Comparison of ENCODE assay signal across 19 cellular contexts in the genomic region with DNA sequence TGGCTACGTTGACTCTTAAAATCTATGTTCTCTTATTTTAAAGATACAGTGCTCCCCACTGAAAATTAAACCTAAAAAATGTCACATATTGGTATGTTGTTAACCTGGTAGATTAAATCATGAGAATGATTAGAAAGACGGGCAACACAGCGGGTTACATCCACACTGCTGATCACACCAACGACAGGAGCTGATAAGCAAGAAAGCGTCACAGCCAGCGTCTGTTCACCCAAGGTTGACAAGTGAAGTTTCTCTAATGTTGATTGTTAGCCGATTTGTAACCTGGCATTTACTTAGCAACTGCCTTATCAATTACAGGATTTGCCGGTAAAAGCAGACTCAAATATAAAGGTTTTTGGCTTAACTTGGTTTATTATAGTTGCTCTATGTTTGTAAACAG.
DNase-seq lines count a peak whose midpoint lies in the region; ATAC-seq and TF ChIP-seq lines count a peak whose summit lies in the region.
"Had no signal": no experiment of that assay in that cellular context is flagged by ENCODE, and none has a peak within 500 bp of the region (broad histone marks: within the 10 kb centered on the region; RNA-seq: fewer than 3 reads in every experiment).

No MANE protein-coding gene starts in this region.

- DNase-seq in WTC11 (ENCODE audit: low spot score), result no peak
- DNase-seq in body of pancreas, result peak in 3 of 4 donors; percentile 26 to 34 (median 26)
- DNase-seq in mesendoderm, result peak; percentile 86
- DNase-seq in GDM1 (lab: John Stamatoyannopoulos, UW), result no peak
- DNase-seq in dorsolateral prefrontal cortex, result no peak
- no peak for DNase-seq in NCI-H345 treated with DMSO at 0.1 percent for 48 hours (lab: John Stamatoyannopoulos, UW; ENCODE audit: unreplicated experiment)
- DNase-seq: 8988T; AML-193; Caco-2; Calu3; CD4-positive, alpha-beta T cell; CD8-positive, alpha-beta T cell; DMS79 treated with DMSO at 0.1 percent for 48 hours had no signal

- H4K8ac ChIP-seq in mesendoderm (ENCODE audit: low read depth, low read length), result no peak overlapping the region

- H3K36me3 ChIP-seq in body of pancreas (replicated peaks in 1 of 2; ENCODE audit: insufficient read depth in 1 of 2, low read depth in 2 of 2) (peaks cover 0 to 7% of the 10 kb centered on the region in 2 donors), mesendoderm (ENCODE audit: control insufficient read depth, insufficient read depth, low read length) (no peaks in the 10 kb centered on the region)
- H3K36me3 ChIP-seq: BLaER1 treated with 17β-estradiol and CSF1 and Interleukin-3, amounts not matched to agents 10 nM and 100 nM had no signal

- no peaks in the 10 kb centered on the region for H3K79me1 ChIP-seq in mesendoderm (ENCODE audit: low read length)

- H3K27ac Mint-ChIP-seq in WTC11, result peak overlapping the region; percentile 33; the same call in 1 of the 2 replicates
- H3K27ac Mint-ChIP-seq: B cell; CD4-positive, alpha-beta T cell; CD8-positive, alpha-beta T cell had no signal

- H3K27me3 Mint-ChIP-seq in WTC11 (ENCODE audit: low read depth), result no peaks in the 10 kb centered on the region

- intact Hi-C loops in body of pancreas (cut with DNase I) (no loop called here), dorsolateral prefrontal cortex (cut with DNase I) (no loop called here)

- H2BK120ac ChIP-seq in mesendoderm (ENCODE audit: low read depth, low read length), result no peak overlapping the region

- no peak overlapping the region for H3K4me3 ChIP-seq in body of pancreas
- H3K4me3 ChIP-seq in mesendoderm (ENCODE audit: low read length), result no peak overlapping the region
- H3K4me3 ChIP-seq in dorsolateral prefrontal cortex, result no peak overlapping the region
- H3K4me3 ChIP-seq: A549; BLaER1 treated with 17β-estradiol and CSF1 and Interleukin-3, amounts not matched to agents 10 nM and 100 nM; GM12878 had no signal

- no peak overlapping the region for H4K5ac ChIP-seq in mesendoderm (ENCODE audit: low read length)

- no peak overlapping the region for H3K9ac ChIP-seq in mesendoderm (ENCODE audit: low read length)
- H3K9ac ChIP-seq: BLaER1 treated with 17β-estradiol and CSF1 and Interleukin-3, amounts not matched to agents 10 nM and 100 nM had no signal

- H3K27ac ChIP-seq in body of pancreas, result peak overlapping the region in 2 of 4 donors; percentile 29 to 37
- no peak overlapping the region for H3K27ac ChIP-seq in mesendoderm (ENCODE audit: low read depth, low read length)
- no peak overlapping the region for H3K27ac ChIP-seq in dorsolateral prefrontal cortex
- H3K27ac ChIP-seq: A549; BLaER1 treated with 17β-estradiol and CSF1 and Interleukin-3, amounts not matched to agents 10 nM and 100 nM; C4-2B had no signal

- H3K4me3 Mint-ChIP-seq in WTC11, result no peak overlapping the region
- H3K4me3 Mint-ChIP-seq: B cell; CD4-positive, alpha-beta T cell; CD8-positive, alpha-beta T cell had no signal

- H2AK5ac ChIP-seq in mesendoderm (ENCODE audit: low read length), result no peak overlapping the region

- no peak for TF ChIP-seq POLR2A in body of pancreas (IDR thresholded peaks at IDR 0.05)

- CTCF ChIA-PET in WTC11 (lab: Charles Lee), result no interaction called here

- no peak overlapping the region for H3K18ac ChIP-seq in mesendoderm (ENCODE audit: low read length)

- no peak for ATAC-seq in WTC11
- ATAC-seq in body of pancreas, result peak; percentile 50
- ATAC-seq in HG03045 (IDR thresholded peaks at IDR 0.05; ENCODE audit: unreplicated experiment), result no peak
- ATAC-seq: A549; CD8-positive, alpha-beta T cell; GM12878 had no signal

- WGBS in body of pancreas, 2 donors, result 29 to 40% methylated on average over 8 of the region's 8 CpGs
- no CpG with 5 or more reads among the region's 8 CpGs for WGBS in mesendoderm (ENCODE audit: extremely low coverage, insufficient coverage, low lambda C conversion rate)

- peaks cover 4% of the 10 kb centered on the region; the same call in 1 of the 2 replicates for H3K36me3 Mint-ChIP-seq in WTC11
- H3K36me3 Mint-ChIP-seq: CD8-positive, alpha-beta T cell had no signal

- no peak overlapping the region for H3K4ac ChIP-seq in mesendoderm (ENCODE audit: low read depth, low read length)

- H3K4me1 Mint-ChIP-seq in WTC11, result peaks cover 11% of the 10 kb centered on the region

- TF ChIP-seq CTCF in WTC11 (IDR thresholded peaks at IDR 0.05) (no peak), body of pancreas (IDR thresholded peaks at IDR 0.05) (no peak), dorsolateral prefrontal cortex (IDR thresholded peaks at IDR 0.05 in 54 of 56, conservative IDR thresholded peaks at IDR 0.05 in 2 of 56; ENCODE audit: low read depth in 1 of 56, partially characterized antibody in 56 of 56) (no peak)

- H3K27me3 ChIP-seq in body of pancreas, result no peaks in the 10 kb centered on the region
- no peaks in the 10 kb centered on the region for H3K27me3 ChIP-seq in mesendoderm (ENCODE audit: insufficient read depth, low read length, poor library complexity)
- H3K27me3 ChIP-seq in dorsolateral prefrontal cortex, result peaks cover 0 to 9% (median 0%) of the 10 kb centered on the region in 45 donors
- H3K27me3 ChIP-seq: BLaER1 treated with 17β-estradiol and CSF1 and Interleukin-3, amounts not matched to agents 10 nM and 100 nM had no signal

- no peaks in the 10 kb centered on the region for H3K79me2 ChIP-seq in mesendoderm (ENCODE audit: control insufficient read depth, insufficient read depth, low read length)

- peaks cover 19% of the 10 kb centered on the region for H3K4me1 ChIP-seq in body of pancreas
- no peaks in the 10 kb centered on the region for H3K4me1 ChIP-seq in mesendoderm (ENCODE audit: control insufficient read depth, low read depth, low read length)
- H3K4me1 ChIP-seq: Caco-2 had no signal

- no peak overlapping the region for H2BK15ac ChIP-seq in mesendoderm (replicated peaks; ENCODE audit: low read depth)

- H3K9me3 Mint-ChIP-seq in WTC11, result peaks cover 9% of the 10 kb centered on the region
- H3K9me3 Mint-ChIP-seq: CD4-positive, alpha-beta T cell; CD8-positive, alpha-beta T cell had no signal

- no peak overlapping the region for H2BK5ac ChIP-seq in mesendoderm (ENCODE audit: low read length)

- H3K4me2 ChIP-seq in mesendoderm (ENCODE audit: low read length), result no peak overlapping the region
- H3K4me2 ChIP-seq: A549; BLaER1 treated with 17β-estradiol and CSF1 and Interleukin-3, amounts not matched to agents 10 nM and 100 nM had no signal

- no peak overlapping the region for H3K23ac ChIP-seq in mesendoderm (ENCODE audit: low read length)

- no peaks in the 10 kb centered on the region for H3K9me3 ChIP-seq in body of pancreas
- H3K9me3 ChIP-seq: A549; BLaER1 treated with 17β-estradiol and CSF1 and Interleukin-3, amounts not matched to agents 10 nM and 100 nM; Caco-2 had no signal

- POLR2A ChIA-PET in WTC11 (lab: Charles Lee), result no interaction called here

- H3K56ac ChIP-seq in mesendoderm (ENCODE audit: low read length), result no peak overlapping the region

TF ChIP-seq in WTC11, 78 proteins besides CTCF, POLR2A, EP300 and RAD21:
- no peak for TF ChIP-seq ZNF219 (CRISPR knock-in tag; IDR thresholded peaks at IDR 0.05; ENCODE audit: borderline replicate concordance)

Comparison
In these comparisons a context has a peak if more than half of its experiments do, and no peak if none do; other contexts are left out.
1. DNase-seq: peak in body of pancreas (3 of 4) and mesendoderm (single experiment); none in WTC11 (single experiment), GDM1 (single experiment), dorsolateral prefrontal cortex (0 of 10) and NCI-H345 treated with DMSO at 0.1 percent for 48 hours (single experiment).